ENCODE assay signal across 34 cellular contexts in genomic region chr5:162163663-162164062, GRCh38.
"Had no signal": no experiment of that assay in that cellular context is flagged by ENCODE, and none has a peak within 500 bp of the region (broad histone marks: within the 10 kb centered on the region; RNA-seq: fewer than 3 reads in every experiment).

No MANE protein-coding gene starts in this region.

- DNase-seq: activated CD4-positive, alpha-beta memory T cell treated with anti-CD3 and anti-CD28 coated beads for 36 hours; activated CD4-positive, alpha-beta T cell treated with anti-CD3 and anti-CD28 coated beads for 1 hour; activated CD4-positive, alpha-beta T cell treated with anti-CD3 and anti-CD28 coated beads for 36 hours; activated CD4-positive, alpha-beta T cell treated with anti-CD3 and anti-CD28 coated beads for 48 hours; activated CD4-positive, alpha-beta T cell treated with anti-CD3 and anti-CD28 coated beads, Interleukin-2, amount 10 ng/mL, durations not matched to agents 7 days and 5 days; activated CD4-positive, CD25-positive, alpha-beta regulatory T cell; activated CD8-positive, alpha-beta memory T cell treated with anti-CD3 and anti-CD28 coated beads, Interleukin-2, amount 50 U/mL, for 4 hours; activated CD8-positive, alpha-beta T cell treated with anti-CD3 and anti-CD28 coated beads for 36 hours; activated effector memory CD4-positive, alpha-beta T cell treated with anti-CD3 and anti-CD28 coated beads, Interleukin-2, amount 50 U/mL, for 16 hours; activated gamma-delta T cell treated with Interleukin-2 at 50 U/mL for 16 hours; activated naive CD4-positive, alpha-beta T cell; activated naive CD4-positive, alpha-beta T cell treated with anti-CD3 and anti-CD28 coated beads for 36 hours; activated naive CD4-positive, alpha-beta T cell treated with anti-CD3 and anti-CD28 coated beads, Interleukin-2, amount 50 U/mL, for 16 hours; activated naive CD8-positive, alpha-beta T cell treated with anti-CD3 and anti-CD28 coated beads for 36 hours; activated T-cell treated with anti-CD3 and anti-CD28 coated beads for 4 hours; activated T-cell treated with anti-CD3 and anti-CD28 coated beads, Interleukin-2, amount 50 U/mL, for 1 hour; activated T-cell treated with anti-CD3 and anti-CD28 coated beads, Interleukin-2, amount 50 U/mL, for 4 hours; activated T-cell treated with anti-CD3 and anti-CD28 coated beads, Interleukin-2, amount 50 U/mL, for 72 hours; adrenal gland; amniotic stem cell; body of pancreas; brain microvascular endothelial cell; central memory CD4-positive, alpha-beta T cell; T-helper 1 cell; T-helper 2 cell; T-helper 9 cell had no signal

- H3K27ac ChIP-seq: adrenal gland, body of pancreas, brain microvascular endothelial cell, breast epithelium, VCaP had no signal

- H3K4me3 Mint-ChIP-seq: activated CD4-positive, alpha-beta memory T cell treated with anti-CD3 and anti-CD28 coated beads for 36 hours; activated CD4-positive, alpha-beta T cell treated with anti-CD3 and anti-CD28 coated beads for 36 hours; activated CD4-positive, alpha-beta T cell treated with anti-CD3 and anti-CD28 coated beads, Interleukin-2, amount 10 ng/mL, durations not matched to agents 7 days and 5 days; activated CD8-positive, alpha-beta T cell treated with anti-CD3 and anti-CD28 coated beads for 36 hours; activated naive CD4-positive, alpha-beta T cell treated with anti-CD3 and anti-CD28 coated beads for 36 hours; activated naive CD8-positive, alpha-beta T cell treated with anti-CD3 and anti-CD28 coated beads for 36 hours; activated T-cell treated with anti-CD3 and anti-CD28 coated beads, Interleukin-2, amount 50 U/mL, for 4 hours; activated T-cell treated with anti-CD3 and anti-CD28 coated beads, Interleukin-2, amount 50 U/mL, for 72 hours; activated T-helper 1 cell treated with anti-CD3 and anti-CD28 coated beads, Interleukin-12 subunit alpha, Interleukin-12 subunit beta, Interleukin-2, Interleukin-4 antibody, amounts not matched to agents 30 ng/mL and 10 ng/mL and 1 ng/mL, durations not matched to agents 14 hours and 24 hours and 36 hours; activated T-helper 17 cell treated with anti-CD3 and anti-CD28 coated beads, Interleukin-2, amount 50 U/mL, for 72 hours; T-helper 1 cell treated with Interleukin-12 subunit alpha and Interleukin-12 subunit beta and Interleukin-4 antibody, amounts not matched to agents 30 μg/mL and 1 μg/mL, for 36 hours; T-helper 2 cell treated with Interferon-gamma antibody and Interleukin-4, amounts not matched to agents 5 μg/mL and 100 μg/mL, for 36 hours had no signal

- H3K4me3 ChIP-seq: adrenal gland, body of pancreas, breast epithelium had no signal

- H3K9me3 ChIP-seq: adrenal gland, body of pancreas had no signal

- H3K27me3 ChIP-seq: adrenal gland, body of pancreas, brain microvascular endothelial cell, breast epithelium had no signal

- H3K36me3 ChIP-seq: adrenal gland, brain microvascular endothelial cell, breast epithelium had no signal

- H3K4me1 ChIP-seq: adrenal gland, body of pancreas, breast epithelium had no signal

- H3K27me3 Mint-ChIP-seq: activated CD4-positive, alpha-beta memory T cell treated with anti-CD3 and anti-CD28 coated beads for 36 hours; activated CD4-positive, alpha-beta T cell treated with anti-CD3 and anti-CD28 coated beads for 36 hours; activated CD4-positive, alpha-beta T cell treated with anti-CD3 and anti-CD28 coated beads, Interleukin-2, amount 10 ng/mL, durations not matched to agents 7 days and 5 days; activated CD8-positive, alpha-beta T cell treated with anti-CD3 and anti-CD28 coated beads for 36 hours; activated naive CD8-positive, alpha-beta T cell treated with anti-CD3 and anti-CD28 coated beads for 36 hours; activated T-helper 17 cell treated with anti-CD3 and anti-CD28 coated beads, Interleukin-2, amount 50 U/mL, for 72 hours had no signal

- H3K27ac Mint-ChIP-seq: activated CD4-positive, alpha-beta memory T cell treated with anti-CD3 and anti-CD28 coated beads for 36 hours; activated CD4-positive, alpha-beta T cell treated with anti-CD3 and anti-CD28 coated beads for 36 hours; activated CD4-positive, alpha-beta T cell treated with anti-CD3 and anti-CD28 coated beads, Interleukin-2, amount 10 ng/mL, durations not matched to agents 7 days and 5 days; activated CD8-positive, alpha-beta T cell treated with anti-CD3 and anti-CD28 coated beads for 36 hours; activated naive CD4-positive, alpha-beta T cell treated with anti-CD3 and anti-CD28 coated beads for 36 hours; activated naive CD4-positive, alpha-beta T cell treated with anti-CD3 and anti-CD28 coated beads, Interleukin-2, amount 50 U/mL, for 72 hours; activated naive CD8-positive, alpha-beta T cell treated with anti-CD3 and anti-CD28 coated beads for 36 hours; activated T-cell treated with anti-CD3 and anti-CD28 coated beads, Interleukin-2, amount 50 U/mL, for 72 hours; activated T-helper 1 cell treated with anti-CD3 and anti-CD28 coated beads, Interleukin-12 subunit alpha, Interleukin-12 subunit beta, Interleukin-2, Interleukin-4 antibody, amounts not matched to agents 30 ng/mL and 10 ng/mL and 1 ng/mL, durations not matched to agents 14 hours and 24 hours and 36 hours; activated T-helper 17 cell treated with anti-CD3 and anti-CD28 coated beads, Interleukin-2, amount 50 U/mL, for 72 hours; T-helper 1 cell treated with Interleukin-12 subunit alpha and Interleukin-12 subunit beta and Interleukin-4 antibody, amounts not matched to agents 30 μg/mL and 1 μg/mL, for 36 hours; T-helper 2 cell treated with Interferon-gamma antibody and Interleukin-4, amounts not matched to agents 5 μg/mL and 100 μg/mL, for 36 hours had no signal

- ATAC-seq: activated CD4-positive, alpha-beta T cell treated with anti-CD3 and anti-CD28 coated beads for 36 hours; activated CD4-positive, CD25-positive, alpha-beta regulatory T cell treated with anti-CD3 and anti-CD28 coated beads, Interleukin-2, amount 50 U/mL, for 24 hours; activated CD8-positive, alpha-beta T cell treated with anti-CD3 and anti-CD28 coated beads for 36 hours; activated naive CD4-positive, alpha-beta T cell treated with anti-CD3 and anti-CD28 coated beads, Interleukin-2, amount 50 U/mL, for 72 hours; activated T-cell treated with anti-CD3 and anti-CD28 coated beads, Interleukin-2, amount 50 U/mL, for 4 hours; activated T-cell treated with anti-CD3 and anti-CD28 coated beads, Interleukin-2, amount 50 U/mL, for 72 hours; activated T-helper 17 cell treated with anti-CD3 and anti-CD28 coated beads, Interleukin-2, amount 50 U/mL, for 72 hours; body of pancreas had no signal

- H3K36me3 Mint-ChIP-seq: activated CD4-positive, alpha-beta memory T cell treated with anti-CD3 and anti-CD28 coated beads for 36 hours; activated naive CD8-positive, alpha-beta T cell treated with anti-CD3 and anti-CD28 coated beads for 36 hours had no signal

- H3K4me1 Mint-ChIP-seq: activated CD4-positive, alpha-beta T cell treated with anti-CD3 and anti-CD28 coated beads for 36 hours; activated CD4-positive, alpha-beta T cell treated with anti-CD3 and anti-CD28 coated beads, Interleukin-2, amount 10 ng/mL, durations not matched to agents 7 days and 5 days; activated naive CD8-positive, alpha-beta T cell treated with anti-CD3 and anti-CD28 coated beads for 36 hours; activated T-helper 17 cell treated with anti-CD3 and anti-CD28 coated beads, Interleukin-2, amount 50 U/mL, for 72 hours had no signal
